14 cellular contexts compared by ENCODE assay signal in genomic region chr10:58775960-58776574, GRCh38.
DNase-seq lines count a peak whose midpoint lies in the region; ATAC-seq and TF ChIP-seq lines count a peak whose summit lies in the region.
"Had no signal": no experiment of that assay in that cellular context is flagged by ENCODE, and none has a peak within 500 bp of the region (broad histone marks: within the 10 kb centered on the region; RNA-seq: fewer than 3 reads in every experiment).

No MANE protein-coding gene starts in this region.

- CTCF ChIA-PET in AG04450 (lab: Charles Lee): interaction anchor here (0.9 to 3.5 kb wide), 3 partner anchors 246 to 483 kb away, joined by 3 to 20 read pairs (median 10); no protein-coding TSS in a partner anchor

- DNase-seq in AG04450 (ENCODE audit: low read depth, low spot score): peak; percentile 33
- peak; percentile 13 for DNase-seq in MG63
- DNase-seq in epithelial cell of prostate (ENCODE audit: low read depth, low spot score): no peak
- DNase-seq in lower lobe of right lung: no peak
- no peak for DNase-seq in NCI-H1092 (lab: John Stamatoyannopoulos, UW)
- no peak for DNase-seq in stimulated activated CD4-positive, alpha-beta T cell treated with anti-CD3 and anti-CD28 coated beads, Interleukin-15, amount 100 ng/mL, for 24 hours
- DNase-seq: activated CD8-positive, alpha-beta T cell treated with anti-CD3 and anti-CD28 coated beads, Interleukin-2, amount 10 ng/mL, durations not matched to agents 7 days and 5 days; activated naive CD8-positive, alpha-beta T cell treated with anti-CD3 and anti-CD28 coated beads for 36 hours; endodermal cell; NCI-H1417 treated with DMSO at 0.1 percent for 48 hours; upper lobe of left lung had no signal

- no peaks in the 10 kb centered on the region for H3K36me3 ChIP-seq in MG63
- no peaks in the 10 kb centered on the region for H3K36me3 ChIP-seq in lower lobe of right lung
- H3K36me3 ChIP-seq: BLaER1 treated with 17β-estradiol and CSF1 and Interleukin-3, amounts not matched to agents 10 nM and 100 nM; upper lobe of left lung had no signal

- ATAC-seq in lower lobe of right lung (peak; percentile 45 to 48), HG03108 (IDR thresholded peaks at IDR 0.05; ENCODE audit: unreplicated experiment) (no peak), HG02970 (IDR thresholded peaks at IDR 0.05; ENCODE audit: low FRiP score, unreplicated experiment) (no peak)
- ATAC-seq: activated CD8-positive, alpha-beta T cell treated with anti-CD3 and anti-CD28 coated beads, Interleukin-2, amount 10 ng/mL, durations not matched to agents 7 days and 5 days had no signal

- intact Hi-C loops in lower lobe of right lung (cut with DNase I): no loop called here

- POLR2A ChIA-PET in AG04450 (lab: Yijun Ruan, JAX): interaction anchor here (0.7 kb wide), 1 partner anchor 318 kb away, joined by 3 read pairs; no protein-coding TSS in a partner anchor

- H3K27me3 ChIP-seq in AG04450 (ENCODE audit: control insufficient read depth, insufficient read depth, low read length) (no peaks in the 10 kb centered on the region), MG63 (no peaks in the 10 kb centered on the region), lower lobe of right lung (ENCODE audit: low read depth) (no peaks in the 10 kb centered on the region)
- H3K27me3 ChIP-seq: BLaER1 treated with 17β-estradiol and CSF1 and Interleukin-3, amounts not matched to agents 10 nM and 100 nM; upper lobe of left lung had no signal

- H3K9me3 ChIP-seq in AG04450 (ENCODE audit: control insufficient read depth, insufficient read depth, low read length) (no peaks in the 10 kb centered on the region), MG63 (no peaks in the 10 kb centered on the region), lower lobe of right lung (no peaks in the 10 kb centered on the region)
- H3K9me3 ChIP-seq: BLaER1 treated with 17β-estradiol and CSF1 and Interleukin-3, amounts not matched to agents 10 nM and 100 nM; upper lobe of left lung had no signal

- H3K4me1 ChIP-seq in lower lobe of right lung: no peaks in the 10 kb centered on the region
- H3K4me1 ChIP-seq: upper lobe of left lung had no signal

- TF ChIP-seq CTCF in AG04450 (IDR thresholded peaks at IDR 0.05; ENCODE audit: low read depth, low read length): no peak
- no peak for TF ChIP-seq CTCF in lower lobe of right lung (IDR thresholded peaks at IDR 0.05)

- H3K27ac ChIP-seq in AG04450 (ENCODE audit: low read depth, low read length) (peak overlapping the region; percentile 32), epithelial cell of prostate (peak overlapping the region; percentile 55), lower lobe of right lung (no peak overlapping the region)
- H3K27ac ChIP-seq: BLaER1 treated with 17β-estradiol and CSF1 and Interleukin-3, amounts not matched to agents 10 nM and 100 nM; upper lobe of left lung had no signal

- H3K4me3 ChIP-seq in AG04450 (ENCODE audit: low read depth, low read length): no peak overlapping the region
- H3K4me3 ChIP-seq in MG63: no peak overlapping the region
- H3K4me3 ChIP-seq in lower lobe of right lung: no peak overlapping the region
- H3K4me3 ChIP-seq: BLaER1 treated with 17β-estradiol and CSF1 and Interleukin-3, amounts not matched to agents 10 nM and 100 nM; upper lobe of left lung had no signal

Comparison
In these comparisons a context has a peak if more than half of its experiments do, and no peak if none do; other contexts are left out.
1. DNase-seq: peak in AG04450 (single experiment) and MG63 (single experiment); none in epithelial cell of prostate (single experiment), lower lobe of right lung (single experiment), NCI-H1092 (single experiment) and stimulated activated CD4-positive, alpha-beta T cell treated with anti-CD3 and anti-CD28 coated beads, Interleukin-15, amount 100 ng/mL, for 24 hours (single experiment).
2. ATAC-seq: peak in lower lobe of right lung (2 of 2); none in HG03108 (single experiment) and HG02970 (single experiment).